18 cellular contexts compared by ENCODE assay signal in the genomic region with DNA sequence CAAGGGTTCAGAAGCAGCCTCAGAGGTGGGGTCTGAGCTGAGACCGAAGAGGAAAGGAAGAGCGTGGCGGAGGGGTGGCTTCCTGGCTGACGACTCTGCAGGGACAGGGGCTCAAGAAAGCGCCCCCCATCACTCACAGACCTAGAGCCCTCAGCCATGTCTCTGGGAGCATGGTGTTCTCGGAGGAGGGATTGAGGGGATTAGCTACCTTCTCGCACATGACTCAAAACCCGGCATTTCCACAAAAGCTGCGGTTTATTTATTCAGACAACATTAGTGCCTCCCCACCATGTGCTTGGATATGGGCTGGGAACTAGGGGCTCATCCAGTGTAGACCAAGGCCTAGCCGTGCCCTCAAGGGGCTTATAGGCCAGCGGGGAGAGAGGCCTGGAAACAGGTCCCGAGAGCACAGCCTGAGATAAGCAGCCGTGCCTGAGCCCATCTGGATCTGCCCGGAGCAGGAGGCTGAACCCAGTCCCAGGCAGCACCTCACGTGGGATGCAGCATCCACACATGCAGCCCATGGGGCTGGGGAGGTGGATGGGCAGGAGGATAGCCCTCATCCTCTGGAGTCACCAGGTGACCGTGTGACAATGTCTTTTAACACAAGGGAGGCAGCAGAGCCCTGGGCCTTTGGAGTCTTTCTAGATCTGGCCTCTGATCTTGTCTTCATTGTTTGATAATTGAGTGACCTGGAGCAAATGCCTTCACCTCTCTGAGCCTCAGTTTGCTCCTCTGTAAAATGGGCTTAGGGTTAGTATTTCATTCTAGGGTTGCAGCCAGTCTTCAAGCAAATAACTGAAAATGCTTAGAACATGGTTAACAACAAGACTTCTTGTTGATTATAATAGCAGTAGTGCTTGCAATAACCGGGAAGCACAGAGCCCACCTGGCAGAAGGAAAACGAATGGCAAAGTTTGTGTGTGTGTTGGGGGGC. TPM values are rescaled to one million over a fixed set of nuclear protein-coding genes. Genes with fewer than 3 reads are reported as not detected.
DNase-seq lines count a peak whose midpoint lies in the region; ATAC-seq, FAIRE-seq and TF ChIP-seq lines count a peak whose summit lies in the region.
"Had no signal": no experiment of that assay in that cellular context is flagged by ENCODE, and none has a peak within 500 bp of the region (broad histone marks: within the 10 kb centered on the region; RNA-seq: fewer than 3 reads in every experiment).

No MANE protein-coding gene starts in this region.

- in situ Hi-C loops in K562 (cut with MboI), result no loop called here

- no peak overlapping the region for H4K8ac ChIP-seq in mesendoderm (ENCODE audit: low read depth, low read length)

- WGBS in K562 (ENCODE audit: insufficient coverage, low coverage, missing lambda C conversion rate), result 5% methylated on average over 16 of the region's 18 CpGs
- no CpG with 5 or more reads among the region's 18 CpGs for WGBS in mesendoderm (ENCODE audit: extremely low coverage, insufficient coverage, low lambda C conversion rate)
- WGBS in suprapubic skin, result 70% methylated on average over 10 of the region's 18 CpGs

- H3K79me1 ChIP-seq in mesendoderm (ENCODE audit: low read length), result no peaks in the 10 kb centered on the region

- no peak overlapping the region for H3K4ac ChIP-seq in mesendoderm (ENCODE audit: low read depth, low read length)

- no TSS peak for BruUV-seq in K562 (replicated peaks; lab: Mats Ljungman, UMichigan)

- H3K4me3 ChIP-seq in K562, result no peak overlapping the region
- no peak overlapping the region for H3K4me3 ChIP-seq in mesendoderm (ENCODE audit: low read length)
- H3K4me3 ChIP-seq in suprapubic skin, result no peak overlapping the region

- TF ChIP-seq RAD21 in K562 (CRISPR knock-in tag; conservative IDR thresholded peaks at IDR 0.05 in 1 of 2, IDR thresholded peaks at IDR 0.05 in 1 of 2), result no peak

- TF ChIP-seq POLR2A in K562 (conservative IDR thresholded peaks at IDR 0.05) (no peak), suprapubic skin (IDR thresholded peaks at IDR 0.05) (no peak)

- POLR2A ChIA-PET in K562 (lab: Yijun Ruan, JAX), result interaction anchor here (0.6 to 1.0 kb wide), 2 partner anchors 12 to 261 kb away, joined by 3 read pairs; no protein-coding TSS in a partner anchor

- H3K4me2 ChIP-seq in K562 (ENCODE audit: insufficient read depth, low read length) (no peak overlapping the region), mesendoderm (ENCODE audit: low read length) (no peak overlapping the region)
- H3K4me2 ChIP-seq: KMS-11 had no signal

- no peak overlapping the region for H4K5ac ChIP-seq in mesendoderm (ENCODE audit: low read length)

- no peak overlapping the region for H2AFZ ChIP-seq in K562 (ENCODE audit: low read depth, low read length)

- no peak overlapping the region for H3K9ac ChIP-seq in K562 (ENCODE audit: insufficient read depth in 1 of 2, low read depth in 2 of 2, low read length in 2 of 2)
- H3K9ac ChIP-seq in mesendoderm (ENCODE audit: low read length), result no peak overlapping the region
- H3K9ac ChIP-seq: KMS-11 had no signal

- no peak overlapping the region for H3K18ac ChIP-seq in mesendoderm (ENCODE audit: low read length)

- intact Hi-C loops in cardiac septum (cut with DNase I) (no loop called here), Right ventricle myocardium inferior (cut with DNase I) (loop anchor here (5.0 kb wide), 1 partner anchor 68 kb away; no protein-coding TSS in a partner anchor), K562 (cut with micrococcal nuclease) (no loop called here)

- H2BK120ac ChIP-seq in mesendoderm (ENCODE audit: low read depth, low read length), result no peak overlapping the region

- CTCF ChIA-PET in K562 (lab: Yijun Ruan, JAX; ENCODE audit: low intra/inter-chr PET ratio), result no interaction called here

- H3K4me1 ChIP-seq in K562 (replicated peaks in 1 of 2; ENCODE audit: control insufficient read depth in 2 of 2, insufficient read depth in 2 of 2, low read length in 2 of 2) (peaks cover 0 to 15% of the 10 kb centered on the region in 2 experiments; a peak in 2 of 5 replicates), mesendoderm (ENCODE audit: control insufficient read depth, low read depth, low read length) (peaks cover 5% of the 10 kb centered on the region), suprapubic skin (peaks cover 15% of the 10 kb centered on the region)

- H3K27ac ChIP-seq in K562 (ENCODE audit: extremely low read depth, low read depth, low read length) (no peak overlapping the region), mesendoderm (ENCODE audit: low read depth, low read length) (no peak overlapping the region), suprapubic skin (no peak overlapping the region)
- H3K27ac ChIP-seq: KMS-11 had no signal

- H2AK5ac ChIP-seq in mesendoderm (ENCODE audit: low read length), result no peak overlapping the region

- H3K36me3 ChIP-seq in K562 (ENCODE audit: control insufficient read depth, insufficient read depth, low read length), result no peaks in the 10 kb centered on the region
- no peaks in the 10 kb centered on the region for H3K36me3 ChIP-seq in mesendoderm (ENCODE audit: control insufficient read depth, insufficient read depth, low read length)
- H3K36me3 ChIP-seq in suprapubic skin, result no peaks in the 10 kb centered on the region
- H3K36me3 ChIP-seq: uterus had no signal

- ATAC-seq in Right ventricle myocardium inferior, result no peak
- ATAC-seq in K562, result no peak
- ATAC-seq in activated CD4-positive, CD25-positive, alpha-beta regulatory T cell treated with anti-CD3 and anti-CD28 coated beads, Interleukin-2, amount 50 U/mL, for 24 hours, result no peak

- TF ChIP-seq EP300 in K562 (IDR thresholded peaks at IDR 0.05; ENCODE audit: low read length) (no peak), suprapubic skin (IDR thresholded peaks at IDR 0.05) (no peak)

- no peaks in the 10 kb centered on the region for H3K79me2 ChIP-seq in K562 (ENCODE audit: control insufficient read depth, insufficient read depth, low read length)
- no peaks in the 10 kb centered on the region for H3K79me2 ChIP-seq in mesendoderm (ENCODE audit: control insufficient read depth, insufficient read depth, low read length)

- H3K27me3 ChIP-seq in K562 (ENCODE audit: control insufficient read depth in 2 of 2, insufficient read depth in 2 of 2, low read length in 2 of 2) (peaks cover 69 to 80% of the 10 kb centered on the region in 2 experiments; a peak in 4 of 5 replicates), mesendoderm (ENCODE audit: insufficient read depth, low read length, poor library complexity) (no peaks in the 10 kb centered on the region), suprapubic skin (peaks cover 49% of the 10 kb centered on the region)
- H3K27me3 ChIP-seq: uterus had no signal

- DNase-seq in cardiac septum (ENCODE audit: low spot score), result peak; percentile 73
- DNase-seq in Right ventricle myocardium inferior (ENCODE audit: missing footprints), result no peak
- no peak for DNase-seq in K562 (ENCODE audit: extremely low read depth in 1 of 4, low spot score in 3 of 4)
- peak; percentile 22 for DNase-seq in mesendoderm
- DNase-seq in suprapubic skin (ENCODE audit: low spot score in 2 of 2), result peak; percentile 55 to 68
- DNase-seq in stimulated activated CD8-positive, alpha-beta memory T cell treated with anti-CD3 and anti-CD28 coated beads, Interleukin-4, amount 100 ng/mL, for 48 hours, result no peak
- DNase-seq in NCI-H524 treated with DMSO at 0.1 percent for 48 hours (lab: John Stamatoyannopoulos, UW), result no peak
- DNase-seq: caudate nucleus; effector memory CD4-positive, alpha-beta T cell; NCI-H1417 treated with DMSO at 0.1 percent for 48 hours; NCI-H446 treated with DMSO at 0.1 percent for 48 hours; occipital lobe; stimulated activated naive CD4-positive, alpha-beta T cell treated with Interleukin-2 at 50 U/mL for 16 hours; uterus had no signal

- no peak overlapping the region for H2BK5ac ChIP-seq in mesendoderm (ENCODE audit: low read length)

- H3K9me3 ChIP-seq in K562 (replicated peaks; ENCODE audit: control insufficient read depth, insufficient read depth, low read depth, low read length) (no peaks in the 10 kb centered on the region), suprapubic skin (no peaks in the 10 kb centered on the region)
- H3K9me3 ChIP-seq: uterus had no signal

- H4K20me1 ChIP-seq in K562 (replicated peaks; ENCODE audit: control insufficient read depth, insufficient read depth, low read length), result peaks cover 2% of the 10 kb centered on the region

- no peak for FAIRE-seq in K562 (lab: Jason Lieb, UNC)
- FAIRE-seq: G401.6 had no signal

- no peak overlapping the region for H3K23ac ChIP-seq in mesendoderm (ENCODE audit: low read length)

- no peak overlapping the region for H2BK15ac ChIP-seq in mesendoderm (replicated peaks; ENCODE audit: low read depth)

- no peak for TF ChIP-seq CTCF in K562 (IDR thresholded peaks at IDR 0.05 in 2 of 3, conservative IDR thresholded peaks at IDR 0.05 in 1 of 3; ENCODE audit: insufficient read depth in 2 of 3, low read depth in 1 of 3, low read length in 3 of 3)
- TF ChIP-seq CTCF in suprapubic skin (IDR thresholded peaks at IDR 0.05), result no peak

- H3K56ac ChIP-seq in mesendoderm (ENCODE audit: low read length), result no peak overlapping the region

- no peaks in the 10 kb centered on the region for H3K9me1 ChIP-seq in K562 (ENCODE audit: control insufficient read depth, insufficient read depth, low read length)

TF ChIP-seq in K562, 482 proteins besides CTCF, POLR2A, EP300 and RAD21 (continues in another document):
- TF ChIP-seq FOXP1 (CRISPR knock-in tag; IDR thresholded peaks at IDR 0.05), result no peak

RNA-seq across cellular contexts. Expression of gene HMCN2, which starts 0.9 kb away (rescaled TPM):
- total RNA-seq in cardiac septum (5.3 TPM), Right ventricle myocardium inferior (5.7 TPM), K562 (2014; rRNA removed) (not detected in 2 replicates), K562 (2014; rRNA removed; fragmentation: Illumina TruSeq; extraction: Trizol) (not detected in 2 replicates), K562 (2015; rRNA removed; fragmentation: Illumina TruSeq; extraction: Trizol) (not detected in 2 replicates), K562 (2021) (0.02 TPM in 1 of 2 replicates, not detected in the other), suprapubic skin (1 to 10 TPM; 1.3 to 6.3 (median 3.5) TPM)
- total RNA-seq in K562 (2011; cell fraction: chromatin; rRNA removed; ENCODE audit: low replicate concordance), result 0.28 TPM in 1 of 2 replicates, not detected in the other
- 0.13 and 0.17 TPM in 2 replicates for total RNA-seq in K562 (2011; cell fraction: nucleolus; rRNA removed)
- 0.15 TPM in 1 of 2 replicates, not detected in the other for total RNA-seq in K562 (2011; cell fraction: nucleoplasm; rRNA removed)
- polyA plus RNA-seq in K562 (2011; rRNA removed) (0.01 TPM in 1 of 2 replicates, not detected in the other), K562 (2014; fragmentation: Illumina TruSeq; extraction: Trizol) (not detected in 2 replicates), K562 (2014; fragmentation: Nextera tagmentation; extraction: Ambion mirVana) (not detected), K562 (2014; rRNA removed) (0.01 TPM in 1 of 2 replicates, not detected in the other)
- polyA plus RNA-seq in K562 (2011; cell fraction: cytosol; rRNA removed), result 0.03 TPM in 2 replicates
- 0.06 and 0.17 TPM in 2 replicates for polyA plus RNA-seq in K562 (2011; cell fraction: nucleus; rRNA removed)
- polyA plus RNA-seq in K562 (2012), result 0.01 TPM in 1 of 2 replicates, not detected in the other
- polyA minus RNA-seq in K562 (2011; rRNA and poly(A)+ RNA removed), result 0.09 TPM in 1 of 2 replicates, not detected in the other
- polyA minus RNA-seq in K562 (2011; cell fraction: cytosol; rRNA and poly(A)+ RNA removed), result not detected in 2 replicates
- under 0.01 TPM in 1 of 2 replicates, not detected in the other for polyA minus RNA-seq in K562 (2011; cell fraction: nucleus; rRNA and poly(A)+ RNA removed)
- polyA plus RNA-seq in mesendoderm (2013, experiment 1 of 2), result 0.46 TPM
- polyA plus RNA-seq in mesendoderm (2013, experiment 2 of 2), result 0.57 TPM
- total RNA-seq: activated naive CD4-positive, alpha-beta T cell treated with anti-CD3 and anti-CD28 coated beads, Interleukin-2, amount 50 U/mL, for 72 hours; occipital lobe had no signal

Comparison
In these comparisons a context has a peak if more than half of its experiments do, and no peak if none do; other contexts are left out.
1. DNase-seq: peak in cardiac septum (single experiment), mesendoderm (single experiment) and suprapubic skin (2 of 2); none in Right ventricle myocardium inferior (single experiment), K562 (0 of 4), stimulated activated CD8-positive, alpha-beta memory T cell treated with anti-CD3 and anti-CD28 coated beads, Interleukin-4, amount 100 ng/mL, for 48 hours (single experiment) and NCI-H524 treated with DMSO at 0.1 percent for 48 hours (single experiment).